12 cellular contexts compared by ENCODE assay signal in the genomic region with DNA sequence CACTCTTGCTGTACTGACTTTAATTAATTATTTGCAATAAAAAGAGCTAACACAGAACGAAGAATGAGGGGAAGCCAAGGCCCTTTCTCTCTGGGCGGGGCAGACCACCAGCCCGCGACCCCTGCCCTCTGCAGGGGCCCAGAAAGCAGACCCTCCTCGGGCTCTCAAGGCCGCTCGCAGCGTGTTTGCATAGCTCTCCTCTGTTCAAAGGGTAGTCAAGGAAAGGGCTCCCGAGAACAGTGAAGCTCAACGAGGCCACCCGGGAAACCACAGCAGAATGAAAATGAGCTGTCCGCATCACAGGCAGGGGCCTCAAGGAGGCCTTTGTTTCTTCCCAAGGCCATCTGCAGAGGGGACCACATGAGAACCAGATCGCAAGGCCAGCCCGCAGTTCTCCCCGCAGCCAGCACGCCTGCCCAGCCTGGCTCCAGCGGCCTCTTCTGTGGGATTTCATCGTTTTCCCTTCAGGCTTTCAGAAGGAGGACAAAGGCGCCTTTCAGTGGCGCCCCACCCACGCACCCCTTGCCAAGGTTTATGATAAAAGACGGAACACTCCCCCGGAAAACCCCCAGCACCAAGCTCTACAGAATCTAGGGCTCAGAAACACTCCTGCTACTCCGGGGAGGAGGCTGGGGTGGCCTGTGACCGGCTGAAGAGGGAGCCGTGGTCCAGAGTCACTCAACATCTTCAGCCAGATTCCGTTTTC. TPM values are rescaled to one million over a fixed set of nuclear protein-coding genes. Genes with fewer than 3 reads are reported as not detected.
DNase-seq lines count a peak whose midpoint lies in the region; ATAC-seq and TF ChIP-seq lines count a peak whose summit lies in the region.
"Had no signal": no experiment of that assay in that cellular context is flagged by ENCODE, and none has a peak within 500 bp of the region (broad histone marks: within the 10 kb centered on the region; RNA-seq: fewer than 3 reads in every experiment).

No MANE protein-coding gene starts in this region.

- peak overlapping the region; percentile 26 to 40 for H3K27ac ChIP-seq in mucosa of rectum (ENCODE audit: low read depth in 2 of 2, low read length in 2 of 2)
- peak overlapping the region; percentile 79 to 89 (median 87) for H3K27ac ChIP-seq in thyroid gland
- H3K27ac ChIP-seq: thoracic aorta had no signal

- H3K9me3 ChIP-seq in mucosa of rectum (ENCODE audit: control insufficient read depth in 2 of 2, low read length in 2 of 2) (no peaks in the 10 kb centered on the region), thyroid gland (no peaks in the 10 kb centered on the region)
- H3K9me3 ChIP-seq: thoracic aorta had no signal

- H3K4me1 ChIP-seq in mucosa of rectum (ENCODE audit: control insufficient read depth in 2 of 2, insufficient read depth in 2 of 2, low read length in 2 of 2) (peaks cover 41 to 42% of the 10 kb centered on the region in 2 donors), thyroid gland (peaks cover 38 to 57% of the 10 kb centered on the region in 2 donors)

- TF ChIP-seq POLR2A in thyroid gland (IDR thresholded peaks at IDR 0.05): no peak

- no peak for TF ChIP-seq CTCF in fibroblast of pulmonary artery (IDR thresholded peaks at IDR 0.05; ENCODE audit: low read length, missing control alignments)
- TF ChIP-seq CTCF in thyroid gland (IDR thresholded peaks at IDR 0.05): no peak

- no peak for ATAC-seq in GM21447 (IDR thresholded peaks at IDR 0.05; ENCODE audit: unreplicated experiment)

- H3K27me3 ChIP-seq in mucosa of rectum (ENCODE audit: control insufficient read depth in 2 of 2, insufficient read depth in 2 of 2, low read length in 2 of 2) (no peaks in the 10 kb centered on the region), thyroid gland (no peaks in the 10 kb centered on the region)

- peak; percentile 77 for DNase-seq in RPMI7951 (ENCODE audit: low read depth)
- DNase-seq in fibroblast of pulmonary artery (ENCODE audit: low read depth): peak; percentile 77
- DNase-seq in thyroid gland: no peak
- DNase-seq in T-helper 2 cell: no peak
- no peak for DNase-seq in GDM1 (lab: John Stamatoyannopoulos, UW)
- no peak for DNase-seq in NCI-H1105 (lab: John Stamatoyannopoulos, UW)
- DNase-seq: activated gamma-delta T cell treated with Interleukin-2 at 50 U/mL for 16 hours; stimulated activated CD4-positive, alpha-beta T cell treated with anti-CD3 and anti-CD28 coated beads, Interleukin-12 subunit alpha, Interleukin-12 subunit beta, amount 100 ng/mL, for 4 hours; T1000 had no signal

- 52 to 61% methylated on average over 25 to 27 of the region's 27 CpGs for WGBS in thyroid gland, 2 donors

- H3K36me3 ChIP-seq in mucosa of rectum (ENCODE audit: control insufficient read depth in 2 of 2, insufficient read depth in 2 of 2, low read length in 2 of 2) (peaks cover 7 to 17% of the 10 kb centered on the region in 2 donors), thyroid gland (no peaks in the 10 kb centered on the region)
- H3K36me3 ChIP-seq: thoracic aorta had no signal

- intact Hi-C loops in thyroid gland (cut with DNase I): no loop called here

- H3K4me3 ChIP-seq in fibroblast of pulmonary artery (replicated peaks; ENCODE audit: low read depth, low read length): no peak overlapping the region
- H3K4me3 ChIP-seq in mucosa of rectum (ENCODE audit: low read length in 2 of 2): no peak overlapping the region
- H3K4me3 ChIP-seq in thyroid gland (replicated peaks in 1 of 3): no peak overlapping the region
- H3K4me3 ChIP-seq: thoracic aorta had no signal

- peak overlapping the region in 1 of 2 donors; percentile 34 for H3K9ac ChIP-seq in mucosa of rectum (ENCODE audit: low read depth in 1 of 2, low read length in 2 of 2)

RNA-seq across cellular contexts. Expression of a gene that starts 25.3 kb away (rescaled TPM):
- 1.6 and 2.0 TPM in 2 replicates for total RNA-seq in RPMI7951 (2014; rRNA removed; shearing (Covaris generic))
- total RNA-seq in thyroid gland: 10 to 100 TPM; 45.8 to 57.4 (median 52.1) TPM

RNA-seq across cellular contexts. Expression of a gene that starts 40.1 kb away (rescaled TPM):
- 214 and 236 TPM in 2 replicates for total RNA-seq in RPMI7951 (2014; rRNA removed; shearing (Covaris generic))
- total RNA-seq in thyroid gland: 100 to 1,000 TPM; 171 to 205 (median 186) TPM

RNA-seq across cellular contexts. Expression of a gene that starts 49.3 kb away (rescaled TPM):
- 2.8 and 3.8 TPM in 2 replicates for total RNA-seq in RPMI7951 (2014; rRNA removed; shearing (Covaris generic))
- total RNA-seq in thyroid gland: not detected
- total RNA-seq: thoracic aorta had no signal

Comparison
In these comparisons a context has a peak if more than half of its experiments do, and no peak if none do; other contexts are left out.
1. DNase-seq: peak in RPMI7951 (single experiment) and fibroblast of pulmonary artery (single experiment); none in thyroid gland (0 of 2), T-helper 2 cell (0 of 5), GDM1 (single experiment) and NCI-H1105 (single experiment).
2. RNA of a gene that starts 25.3 kb away (total RNA-seq): 45.8 to 57.4 TPM in thyroid gland; 1.6 to 2.0 TPM in RPMI7951; every median in the first group is over 10 times any median in the second.